ENCODE assay signal across 19 cellular contexts in the genomic region with DNA sequence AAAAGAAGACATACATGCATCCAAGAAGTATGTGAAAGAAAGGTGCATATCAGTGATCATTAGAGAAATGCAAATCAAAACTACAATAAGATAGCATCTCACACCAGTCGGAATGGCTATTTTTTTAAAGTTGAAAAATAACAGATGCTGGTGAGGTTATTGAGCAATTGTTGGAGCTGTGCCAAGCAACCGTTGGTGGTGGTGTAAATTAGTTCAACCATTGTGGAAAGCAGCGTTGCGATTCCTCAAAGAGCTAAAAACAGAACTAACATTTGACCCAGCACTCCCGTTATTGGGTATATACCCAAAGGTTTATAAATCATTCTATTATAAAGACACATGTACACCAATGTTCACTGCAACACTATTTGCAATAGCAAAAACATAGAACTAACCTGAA. TPM values are rescaled to one million over a fixed set of nuclear protein-coding genes. Genes with fewer than 3 reads are reported as not detected.
"Had no signal": no experiment of that assay in that cellular context is flagged by ENCODE, and none has a peak within 500 bp of the region (broad histone marks: within the 10 kb centered on the region; RNA-seq: fewer than 3 reads in every experiment).

No MANE protein-coding gene starts in this region.

- H3K9me3 Mint-ChIP-seq: activated naive CD4-positive, alpha-beta T cell treated with anti-CD3 and anti-CD28 coated beads, Interleukin-2, amount 10 ng/mL, durations not matched to agents 7 days and 5 days; activated T-helper 2 cell treated with anti-CD3 and anti-CD28 coated beads, Interferon-gamma antibody, Interleukin-2, Interleukin-4, amounts not matched to agents 10 μg/mL and 5 μg/mL and 100 μg/mL, durations not matched to agents 14 hours and 24 hours and 36 hours; memory B cell had no signal

- H3K4me1 Mint-ChIP-seq: activated naive CD4-positive, alpha-beta T cell treated with anti-CD3 and anti-CD28 coated beads, Interleukin-2, amount 10 ng/mL, durations not matched to agents 7 days and 5 days; memory B cell had no signal

- H3K27me3 Mint-ChIP-seq: activated naive CD4-positive, alpha-beta T cell treated with anti-CD3 and anti-CD28 coated beads, Interleukin-2, amount 10 ng/mL, durations not matched to agents 7 days and 5 days had no signal

- H3K36me3 Mint-ChIP-seq: activated naive CD4-positive, alpha-beta T cell treated with anti-CD3 and anti-CD28 coated beads, Interleukin-2, amount 10 ng/mL, durations not matched to agents 7 days and 5 days; memory B cell had no signal

- H3K4me3 Mint-ChIP-seq: activated naive CD4-positive, alpha-beta T cell treated with anti-CD3 and anti-CD28 coated beads, Interleukin-2, amount 10 ng/mL, durations not matched to agents 7 days and 5 days; memory B cell had no signal

- H3K9me3 ChIP-seq: left lung, upper lobe of right lung had no signal

- H3K27ac Mint-ChIP-seq: activated naive CD4-positive, alpha-beta T cell treated with anti-CD3 and anti-CD28 coated beads, Interleukin-2, amount 10 ng/mL, durations not matched to agents 7 days and 5 days; activated T-helper 2 cell treated with anti-CD3 and anti-CD28 coated beads, Interferon-gamma antibody, Interleukin-2, Interleukin-4, amounts not matched to agents 10 μg/mL and 5 μg/mL and 100 μg/mL, durations not matched to agents 14 hours and 24 hours and 36 hours; memory B cell had no signal

- DNase-seq: activated CD4-positive, alpha-beta T cell treated with anti-CD3 and anti-CD28 coated beads, Interleukin-2, amount 50 U/mL, for 1 hour; activated CD4-positive, CD25-positive, alpha-beta regulatory T cell; activated naive CD4-positive, alpha-beta T cell treated with anti-CD3 and anti-CD28 coated beads, Interleukin-2, amount 10 ng/mL, durations not matched to agents 7 days and 5 days; effector CD4-positive, alpha-beta T cell; foreskin melanocyte; heart left ventricle; islet precursor cell; left lung; stimulated activated CD4-positive, alpha-beta T cell treated with anti-CD3 and anti-CD28 coated beads, Interleukin-12 subunit alpha, Interleukin-12 subunit beta, amount 100 ng/mL, for 4 hours; stimulated activated CD4-positive, alpha-beta T cell treated with anti-CD3 and anti-CD28 coated beads, Interleukin-2, amount 100 ng/mL, for 48 hours; stimulated activated naive CD4-positive, alpha-beta T cell treated with Interleukin-2 at 50 U/mL for 16 hours; upper lobe of right lung had no signal

- ATAC-seq: heart left ventricle, left lung, upper lobe of right lung had no signal

RNA-seq across cellular contexts. Expression of gene COX7B2, which starts 14.2 kb away (rescaled TPM):
- total RNA-seq: activated T-helper 2 cell treated with anti-CD3 and anti-CD28 coated beads, Interferon-gamma antibody, Interleukin-2, Interleukin-4, amounts not matched to agents 10 μg/mL and 5 μg/mL and 100 μg/mL, durations not matched to agents 14 hours and 24 hours and 36 hours; cardiac septum; heart left ventricle; left lung; osteocyte; suprapubic skin; upper lobe of right lung had no signal
- polyA plus RNA-seq: adipose tissue, heart left ventricle, neural cell had no signal
